ENCODE assay signal across 9 cellular contexts in the genomic region with DNA sequence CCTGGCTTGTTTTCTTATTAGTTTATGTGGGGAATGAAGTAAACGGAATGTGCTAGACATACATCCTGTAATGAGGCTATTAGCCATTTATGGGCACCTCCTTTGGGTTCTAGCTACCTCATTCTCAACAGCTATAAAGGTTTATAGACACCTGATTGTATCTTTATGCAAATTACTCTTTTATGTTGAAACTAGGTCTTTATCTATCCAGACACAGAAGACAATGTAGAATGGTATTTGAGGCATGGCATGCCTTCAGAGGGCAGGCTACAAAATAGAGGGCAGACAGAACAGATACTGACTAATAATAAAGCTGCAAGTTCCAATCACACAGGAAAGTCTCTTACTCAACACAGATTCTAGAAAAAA. TPM values are rescaled to one million over a fixed set of nuclear protein-coding genes. Genes with fewer than 3 reads are reported as not detected.
A peak's percentile ranks its signal among the peaks of the same experiment; 100 is the strongest.
DNase-seq lines count a peak whose midpoint lies in the region; ATAC-seq and TF ChIP-seq lines count a peak whose summit lies in the region.
"Had no signal": no experiment of that assay in that cellular context is flagged by ENCODE, and none has a peak within 500 bp of the region (broad histone marks: within the 10 kb centered on the region; RNA-seq: fewer than 3 reads in every experiment).

No MANE protein-coding gene starts in this region.

- H3K27ac ChIP-seq in brain microvascular endothelial cell (peak overlapping the region; percentile 2), transverse colon (peak overlapping the region; percentile 71 to 80 (median 72)), aorta (ENCODE audit: low read depth in 1 of 2, low read length in 2 of 2) (no peak overlapping the region)

- H3K9me3 ChIP-seq in transverse colon (no peaks in the 10 kb centered on the region), aorta (ENCODE audit: control insufficient read depth, low read length) (no peaks in the 10 kb centered on the region)

- H3K9me3 Mint-ChIP-seq in activated naive CD4-positive, alpha-beta T cell treated with anti-CD3 and anti-CD28 coated beads, Interleukin-2, amount 10 ng/mL, durations not matched to agents 7 days and 5 days = no peaks in the 10 kb centered on the region

- no peak for TF ChIP-seq CTCF in brain microvascular endothelial cell (IDR thresholded peaks at IDR 0.05; ENCODE audit: low read depth, low read length, missing control alignments)
- TF ChIP-seq CTCF in transverse colon (IDR thresholded peaks at IDR 0.05) = no peak

- no peak for DNase-seq in activated naive CD4-positive, alpha-beta T cell treated with anti-CD3 and anti-CD28 coated beads, Interleukin-2, amount 10 ng/mL, durations not matched to agents 7 days and 5 days
- no peak for DNase-seq in activated naive CD4-positive, alpha-beta T cell treated with anti-CD3 and anti-CD28 coated beads, Interleukin-2, amount 50 U/mL, for 16 hours
- DNase-seq in brain microvascular endothelial cell = no peak
- no peak for DNase-seq in transverse colon
- DNase-seq in aorta = no peak

- in situ Hi-C loops in brain microvascular endothelial cell (cut with HindIII; ENCODE audit: low pct_ligation_motif_present, low sequenced_read_pairs) = no loop called here
- in situ Hi-C loops in transverse colon (cut with MboI; ENCODE audit: low pct_ligation_motif_present in 1 of 4, low pct_unique_long_range_greater_than_20kb in 1 of 4, low sequenced_read_pairs in 3 of 4) = no loop called here

- ATAC-seq in HG03354 (IDR thresholded peaks at IDR 0.05; ENCODE audit: poor library complexity, severe bottlenecking, unreplicated experiment) = peak; percentile 39
- no peak for ATAC-seq in HG03196 (IDR thresholded peaks at IDR 0.05; ENCODE audit: unreplicated experiment)
- no peak for ATAC-seq in GM19324 (IDR thresholded peaks at IDR 0.05; ENCODE audit: low FRiP score, unreplicated experiment)
- ATAC-seq in aorta (ENCODE audit: low FRiP score) = no peak

- H3K4me1 ChIP-seq in transverse colon = peaks cover 68 to 87% (median 85%) of the 10 kb centered on the region in 4 donors
- no peaks in the 10 kb centered on the region for H3K4me1 ChIP-seq in aorta (ENCODE audit: control insufficient read depth in 1 of 2, insufficient read depth in 2 of 2, low read length in 2 of 2)

- WGBS in transverse colon (ENCODE audit: low coverage in 1 of 2), 2 donors = 13 to 30% methylated on average over 1 of the region's 1 CpG
- WGBS in aorta, 2 donors = 79 to 86% methylated on average over 1 of the region's 1 CpG

- H3K4me3 ChIP-seq in brain microvascular endothelial cell (ENCODE audit: low read depth, low read length) = no peak overlapping the region
- H3K4me3 ChIP-seq in transverse colon = no peak overlapping the region
- H3K4me3 ChIP-seq in aorta (ENCODE audit: low read length in 2 of 2) = no peak overlapping the region

- no peak for TF ChIP-seq POLR2A in transverse colon (IDR thresholded peaks at IDR 0.05)

- no peak overlapping the region for H3K4me3 Mint-ChIP-seq in activated naive CD4-positive, alpha-beta T cell treated with anti-CD3 and anti-CD28 coated beads, Interleukin-2, amount 10 ng/mL, durations not matched to agents 7 days and 5 days

- peaks cover 48% of the 10 kb centered on the region for H3K36me3 Mint-ChIP-seq in activated naive CD4-positive, alpha-beta T cell treated with anti-CD3 and anti-CD28 coated beads, Interleukin-2, amount 10 ng/mL, durations not matched to agents 7 days and 5 days

- TF ChIP-seq EP300 in transverse colon (IDR thresholded peaks at IDR 0.05; ENCODE audit: low read depth) = no peak

- peaks cover 10% of the 10 kb centered on the region for H3K36me3 ChIP-seq in brain microvascular endothelial cell (replicated peaks)
- peaks cover 0 to 5% (median 0%) of the 10 kb centered on the region in 4 donors for H3K36me3 ChIP-seq in transverse colon
- peaks cover 4 to 5% of the 10 kb centered on the region in 2 donors for H3K36me3 ChIP-seq in aorta (ENCODE audit: control insufficient read depth in 1 of 2, insufficient read depth in 2 of 2, low read length in 1 of 2)

- CTCF ChIA-PET in activated naive CD4-positive, alpha-beta T cell treated with anti-CD3 and anti-CD28 coated beads, Interleukin-2, amount 10 ng/mL, durations not matched to agents 7 days and 5 days (lab: Charles Lee) = interaction anchor here (0.7 to 9.3 kb wide), 9 partner anchors 8 to 62 kb away, joined by 3 to 69 read pairs (median 7); a partner anchor contains a TSS

- intact Hi-C loops in transverse colon (cut with DNase I; ENCODE audit: low total_unique reads) (loop anchor here (10.0 kb wide), 1 partner anchor 684 kb away; no protein-coding TSS in a partner anchor), aorta (cut with DNase I) (no loop called here)

- H3K27me3 ChIP-seq in brain microvascular endothelial cell (replicated peaks) = no peaks in the 10 kb centered on the region
- H3K27me3 ChIP-seq in transverse colon = no peaks in the 10 kb centered on the region
- no peaks in the 10 kb centered on the region for H3K27me3 ChIP-seq in aorta (ENCODE audit: control insufficient read depth in 1 of 2, insufficient read depth in 2 of 2, low read length in 1 of 2)

- H3K27ac Mint-ChIP-seq in activated naive CD4-positive, alpha-beta T cell treated with anti-CD3 and anti-CD28 coated beads, Interleukin-2, amount 10 ng/mL, durations not matched to agents 7 days and 5 days = peak overlapping the region; percentile 93

- no peaks in the 10 kb centered on the region for H3K27me3 Mint-ChIP-seq in activated naive CD4-positive, alpha-beta T cell treated with anti-CD3 and anti-CD28 coated beads, Interleukin-2, amount 10 ng/mL, durations not matched to agents 7 days and 5 days

- H3K4me1 Mint-ChIP-seq in activated naive CD4-positive, alpha-beta T cell treated with anti-CD3 and anti-CD28 coated beads, Interleukin-2, amount 10 ng/mL, durations not matched to agents 7 days and 5 days = peaks cover 91% of the 10 kb centered on the region

RNA-seq across cellular contexts. Expression of a gene that starts 27.1 kb away (rescaled TPM):
- total RNA-seq in transverse colon (10 to 100 TPM; 40.4 to 62.6 (median 53.8) TPM), aorta (100 to 1,000 TPM in 1 of 2 donors, 10 to 100 TPM in 1; 49.0 to 109 TPM)
- 10 to 100 TPM in 1 of 2 donors, 1 to 10 TPM in 1; 9.8 to 57.5 TPM for polyA plus RNA-seq in aorta

RNA-seq across cellular contexts. Expression of a gene that starts 41.9 kb away (rescaled TPM):
- total RNA-seq in transverse colon (1 to 10 TPM in 3 of 4 donors, not detected in 1; 6.0 to 9.7 (median 9.3) TPM), aorta (not detected)
- polyA plus RNA-seq in aorta = 1 to 10 TPM in 1 of 2 donors, not detected in 1; 1.0 TPM
- polyA plus RNA-seq: BJ had no signal

Comparison
In these comparisons a context has a peak if more than half of its experiments do, and no peak if none do; other contexts are left out.
1. H3K27ac ChIP-seq: peak in brain microvascular endothelial cell (single experiment) and transverse colon (4 of 4); none in aorta (0 of 2).